Comparison of ENCODE assay signal across 9 cellular contexts in genomic region chr2:201414099-201415023, GRCh38. TPM values are rescaled to one million over a fixed set of nuclear protein-coding genes. Genes with fewer than 3 reads are reported as not detected.
DNase-seq lines count a peak whose midpoint lies in the region; ATAC-seq, FAIRE-seq and TF ChIP-seq lines count a peak whose summit lies in the region.
"Had no signal": no experiment of that assay in that cellular context is flagged by ENCODE, and none has a peak within 500 bp of the region (broad histone marks: within the 10 kb centered on the region; RNA-seq: fewer than 3 reads in every experiment).

No MANE protein-coding gene starts in this region.

- H3K27me3 ChIP-seq in pancreas: no peaks in the 10 kb centered on the region

- H3K27ac ChIP-seq in pancreas: no peak overlapping the region

- no peaks in the 10 kb centered on the region for H3K9me3 ChIP-seq in pancreas

- DNase-seq in astrocyte of the hippocampus (ENCODE audit: low read depth, low spot score) (peak; percentile 47), pancreas (no peak), SW 1271 (lab: John Stamatoyannopoulos, UW) (no peak), NCI-H446 (lab: John Stamatoyannopoulos, UW) (no peak), NCI-H2227 (lab: John Stamatoyannopoulos, UW; ENCODE audit: unreplicated experiment) (no peak)

- peaks cover 0 to 14% (median 4%) of the 10 kb centered on the region in 3 donors for H3K4me1 ChIP-seq in pancreas

- no peaks in the 10 kb centered on the region for H3K36me3 ChIP-seq in pancreas

- H3K4me3 ChIP-seq in pancreas: no peak overlapping the region

- TF ChIP-seq CTCF in pancreas (IDR thresholded peaks at IDR 0.05): no peak

- peak; percentile 32 for FAIRE-seq in pancreas (lab: Jason Lieb, UNC)
- FAIRE-seq: bronchial epithelial cell had no signal

- ATAC-seq in GM18519 (IDR thresholded peaks at IDR 0.05; ENCODE audit: low FRiP score, unreplicated experiment) (peak; percentile 75), HG02852 (IDR thresholded peaks at IDR 0.05; ENCODE audit: unreplicated experiment) (peak; percentile 67), pancreas (no peak), HG03439 (IDR thresholded peaks at IDR 0.05; ENCODE audit: unreplicated experiment) (no peak)

- WGBS in pancreas, 2 donors: 51 to 56% methylated on average over 3 of the region's 3 CpGs

- intact Hi-C loops in pancreas (cut with DNase I): no loop called here

RNA-seq across cellular contexts. Expression of gene TRAK2, which starts 36.9 kb away (rescaled TPM):
- 10 to 100 TPM; 17.0 to 33.6 (median 20.4) TPM for total RNA-seq in pancreas
- 1 to 10 TPM; 8.9 to 9.7 TPM for polyA plus RNA-seq in pancreas

RNA-seq across cellular contexts. Expression of gene STRADB, which starts 37.2 kb away (rescaled TPM):
- 10 to 100 TPM in 5 of 6 donors, 1 to 10 TPM in 1; 8.1 to 13.9 (median 11.2) TPM for total RNA-seq in pancreas
- polyA plus RNA-seq in pancreas: 10 to 100 TPM; 12.2 to 19.1 TPM

RNA-seq across cellular contexts. Expression of gene FLACC1, which starts 57.2 kb away (rescaled TPM):
- 1 to 10 TPM in 1 of 6 donors, under 1 TPM in 5; 0.28 to 1.2 (median 0.63) TPM for total RNA-seq in pancreas
- under 1 TPM; 0.38 to 0.54 TPM for polyA plus RNA-seq in pancreas

Comparison
In these comparisons a context has a peak if more than half of its experiments do, and no peak if none do; other contexts are left out.
1. ATAC-seq: peak in GM18519 (single experiment) and HG02852 (single experiment); none in pancreas (0 of 4) and HG03439 (single experiment).